Comparison of ENCODE assay signal across 30 cellular contexts in genomic region chr2:120802161-120802560, GRCh38.
DNase-seq lines count a peak whose midpoint lies in the region; ATAC-seq, FAIRE-seq and TF ChIP-seq lines count a peak whose summit lies in the region.
"Had no signal": no experiment of that assay in that cellular context is flagged by ENCODE, and none has a peak within 500 bp of the region (broad histone marks: within the 10 kb centered on the region; RNA-seq: fewer than 3 reads in every experiment).

No MANE protein-coding gene starts in this region.

- no peaks in the 10 kb centered on the region for H3K9me3 ChIP-seq in aorta (ENCODE audit: control insufficient read depth, low read length)
- H3K9me3 ChIP-seq in CD8-positive, alpha-beta memory T cell (ENCODE audit: low read length): no peaks in the 10 kb centered on the region
- H3K9me3 ChIP-seq: BLaER1 treated with 17β-estradiol and CSF1 and Interleukin-3, amounts not matched to agents 10 nM and 100 nM; MG63; neutrophil; SJSA1; thyroid gland had no signal

- no peak overlapping the region for H3K4me3 Mint-ChIP-seq in nephron
- H3K4me3 Mint-ChIP-seq in CD8-positive, alpha-beta memory T cell: no peak overlapping the region
- H3K4me3 Mint-ChIP-seq: activated B cell treated with CpG ODN at 0.5 μM for 24 hours; activated CD8-positive, alpha-beta T cell treated with anti-CD3 and anti-CD28 coated beads, Interleukin-2, amount 10 ng/mL, durations not matched to agents 7 days and 5 days; activated naive CD4-positive, alpha-beta T cell treated with anti-CD3 and anti-CD28 coated beads, Interleukin-2, amount 10 ng/mL, durations not matched to agents 7 days and 5 days; activated T-cell treated with anti-CD3 and anti-CD28 coated beads, Interleukin-2, amount 50 U/mL, for 4 hours had no signal

- no peak overlapping the region for H3K18ac ChIP-seq in mesendoderm (ENCODE audit: low read length)

- H3K27me3 Mint-ChIP-seq in nephron (ENCODE audit: low read depth): peaks cover 46% of the 10 kb centered on the region
- peaks cover 0 to 5% of the 10 kb centered on the region in 2 donors for H3K27me3 Mint-ChIP-seq in CD8-positive, alpha-beta memory T cell
- H3K27me3 Mint-ChIP-seq: activated B cell treated with CpG ODN at 0.5 μM for 24 hours had no signal

- H2AK5ac ChIP-seq in mesendoderm (ENCODE audit: low read length): no peak overlapping the region

- H3K9ac ChIP-seq in mesendoderm (ENCODE audit: low read length): no peak overlapping the region
- H3K9ac ChIP-seq: BLaER1 treated with 17β-estradiol and CSF1 and Interleukin-3, amounts not matched to agents 10 nM and 100 nM had no signal

- H3K27ac ChIP-seq in aorta (ENCODE audit: low read depth in 1 of 2, low read length in 2 of 2) (no peak overlapping the region), mesendoderm (ENCODE audit: low read depth, low read length) (no peak overlapping the region)
- no peak overlapping the region for H3K27ac ChIP-seq in CD8-positive, alpha-beta memory T cell (ENCODE audit: low read depth, low read length)
- H3K27ac ChIP-seq: 22Rv1; BLaER1 treated with 17β-estradiol and CSF1 and Interleukin-3, amounts not matched to agents 10 nM and 100 nM; brain microvascular endothelial cell; neutrophil; SJSA1; thyroid gland had no signal

- no peak overlapping the region for H2BK120ac ChIP-seq in mesendoderm (ENCODE audit: low read depth, low read length)

- whole genome bisulfite sequencing in aorta, 2 donors: 5 to 14% methylated on average over 5 of the region's 5 CpGs
- no CpG with 5 or more reads among the region's 5 CpGs for WGBS in mesendoderm (ENCODE audit: extremely low coverage, insufficient coverage, low lambda C conversion rate)

- H3K36me3 ChIP-seq in aorta (ENCODE audit: control insufficient read depth in 1 of 2, insufficient read depth in 2 of 2, low read length in 1 of 2) (no peaks in the 10 kb centered on the region), mesendoderm (ENCODE audit: control insufficient read depth, insufficient read depth, low read length) (no peaks in the 10 kb centered on the region)
- H3K36me3 ChIP-seq in CD8-positive, alpha-beta memory T cell (ENCODE audit: insufficient read depth, low read length): no peaks in the 10 kb centered on the region
- H3K36me3 ChIP-seq: BLaER1 treated with 17β-estradiol and CSF1 and Interleukin-3, amounts not matched to agents 10 nM and 100 nM; brain microvascular endothelial cell; MG63; neutrophil; thyroid gland had no signal

- no peak overlapping the region for H2BK5ac ChIP-seq in mesendoderm (ENCODE audit: low read length)

- H3K4me1 ChIP-seq in aorta (ENCODE audit: control insufficient read depth in 1 of 2, insufficient read depth in 2 of 2, low read length in 2 of 2) (peaks cover 0 to 4% of the 10 kb centered on the region in 2 donors), mesendoderm (ENCODE audit: control insufficient read depth, low read depth, low read length) (no peaks in the 10 kb centered on the region)
- H3K4me1 ChIP-seq in CD8-positive, alpha-beta memory T cell (ENCODE audit: insufficient read depth, low read length): no peaks in the 10 kb centered on the region

- no peaks in the 10 kb centered on the region for H3K79me1 ChIP-seq in mesendoderm (ENCODE audit: low read length)

- intact Hi-C loops in Right ventricle myocardium inferior (cut with DNase I) (no loop called here), cardiac septum (cut with DNase I) (no loop called here), aorta (cut with DNase I) (no loop called here)

- no peak overlapping the region for H4K8ac ChIP-seq in mesendoderm (ENCODE audit: low read depth, low read length)

- no peak for ATAC-seq in Right ventricle myocardium inferior
- peak; percentile 76 for ATAC-seq in aorta (ENCODE audit: low FRiP score)
- ATAC-seq: activated CD8-positive, alpha-beta T cell treated with anti-CD3 and anti-CD28 coated beads, Interleukin-2, amount 10 ng/mL, durations not matched to agents 7 days and 5 days; activated T-cell treated with anti-CD3 and anti-CD28 coated beads, Interleukin-2, amount 50 U/mL, for 4 hours had no signal

- FAIRE-seq in endometrium (lab: Jason Lieb, UNC): peak; percentile 92
- FAIRE-seq: endothelial cell of umbilical vein, frontal cortex had no signal

- H3K27ac Mint-ChIP-seq in nephron: peak overlapping the region; percentile 36 to 67 (median 56)
- no peak overlapping the region for H3K27ac Mint-ChIP-seq in CD8-positive, alpha-beta memory T cell
- H3K27ac Mint-ChIP-seq: activated B cell treated with CpG ODN at 0.5 μM for 24 hours; activated CD8-positive, alpha-beta T cell treated with anti-CD3 and anti-CD28 coated beads, Interleukin-2, amount 10 ng/mL, durations not matched to agents 7 days and 5 days; activated naive CD4-positive, alpha-beta T cell treated with anti-CD3 and anti-CD28 coated beads, Interleukin-2, amount 10 ng/mL, durations not matched to agents 7 days and 5 days had no signal

- H3K23ac ChIP-seq in mesendoderm (ENCODE audit: low read length): no peak overlapping the region

- no peaks in the 10 kb centered on the region for H3K27me3 ChIP-seq in aorta (ENCODE audit: control insufficient read depth in 1 of 2, insufficient read depth in 2 of 2, low read length in 1 of 2)
- H3K27me3 ChIP-seq in mesendoderm (ENCODE audit: insufficient read depth, low read length, poor library complexity): no peaks in the 10 kb centered on the region
- no peaks in the 10 kb centered on the region for H3K27me3 ChIP-seq in CD8-positive, alpha-beta memory T cell (ENCODE audit: insufficient read depth, low read length, poor library complexity, severe bottlenecking)
- H3K27me3 ChIP-seq: BLaER1 treated with 17β-estradiol and CSF1 and Interleukin-3, amounts not matched to agents 10 nM and 100 nM; brain microvascular endothelial cell; MG63; neutrophil; SJSA1 had no signal

- no peak overlapping the region for H3K4me2 ChIP-seq in mesendoderm (ENCODE audit: low read length)

- H3K36me3 Mint-ChIP-seq in nephron (ENCODE audit: low read depth): peaks cover 7% of the 10 kb centered on the region
- no peaks in the 10 kb centered on the region for H3K36me3 Mint-ChIP-seq in CD8-positive, alpha-beta memory T cell
- H3K36me3 Mint-ChIP-seq: activated naive CD4-positive, alpha-beta T cell treated with anti-CD3 and anti-CD28 coated beads, Interleukin-2, amount 10 ng/mL, durations not matched to agents 7 days and 5 days had no signal

- no peak overlapping the region for H4K5ac ChIP-seq in mesendoderm (ENCODE audit: low read length)

- no peak for TF ChIP-seq CTCF in nephron (IDR thresholded peaks at IDR 0.05; ENCODE audit: unreplicated experiment in 3 of 3)

- H3K4ac ChIP-seq in mesendoderm (ENCODE audit: low read depth, low read length): no peak overlapping the region

- DNase-seq in Right ventricle myocardium inferior (ENCODE audit: missing footprints) (peak; percentile 40), cardiac septum (ENCODE audit: low spot score) (no peak), aorta (peak in 1 of 2 donors; percentile 72), mesendoderm (no peak), C1 segment of cervical spinal cord (lab: John Stamatoyannopoulos, UW) (no peak)
- DNase-seq in CD8-positive, alpha-beta memory T cell: no peak
- DNase-seq: activated B cell treated with CpG ODN at 0.5 μM for 24 hours; activated CD8-positive, alpha-beta T cell treated with anti-CD3 and anti-CD28 coated beads, Interleukin-2, amount 10 ng/mL, durations not matched to agents 7 days and 5 days; activated naive CD4-positive, alpha-beta T cell treated with anti-CD3 and anti-CD28 coated beads, Interleukin-2, amount 10 ng/mL, durations not matched to agents 7 days and 5 days; activated T-cell treated with anti-CD3 and anti-CD28 coated beads, Interleukin-2, amount 50 U/mL, for 4 hours; brain microvascular endothelial cell; cortex of kidney; HCEC 1CT; kidney glomerular epithelial cell; MG63; NCI-H1436 treated with DMSO at 0.1 percent for 48 hours; NCI-H2171 treated with DMSO at 0.1 percent for 48 hours; NCI-H774; OCI-M1; stimulated activated CD4-positive, alpha-beta T cell treated with anti-CD3 and anti-CD28 coated beads, Interleukin-15, amount 100 ng/mL, for 24 hours; T-helper 2 cell; thyroid gland had no signal

- H2BK15ac ChIP-seq in mesendoderm (replicated peaks; ENCODE audit: low read depth): no peak overlapping the region

- H3K4me1 Mint-ChIP-seq in nephron: peaks cover 74% of the 10 kb centered on the region
- no peaks in the 10 kb centered on the region for H3K4me1 Mint-ChIP-seq in CD8-positive, alpha-beta memory T cell
- H3K4me1 Mint-ChIP-seq: activated B cell treated with CpG ODN at 0.5 μM for 24 hours; activated naive CD4-positive, alpha-beta T cell treated with anti-CD3 and anti-CD28 coated beads, Interleukin-2, amount 10 ng/mL, durations not matched to agents 7 days and 5 days had no signal

- CTCF ChIA-PET in CD8-positive, alpha-beta memory T cell (lab: Charles Lee): no interaction called here

- no peak overlapping the region for H3K56ac ChIP-seq in mesendoderm (ENCODE audit: low read length)

- H3K4me3 ChIP-seq in aorta (ENCODE audit: low read length in 2 of 2): no peak overlapping the region
- H3K4me3 ChIP-seq in mesendoderm (ENCODE audit: low read length): no peak overlapping the region
- H3K4me3 ChIP-seq in CD8-positive, alpha-beta memory T cell (ENCODE audit: low read length): no peak overlapping the region
- H3K4me3 ChIP-seq: BLaER1 treated with 17β-estradiol and CSF1 and Interleukin-3, amounts not matched to agents 10 nM and 100 nM; MG63; SJSA1; thyroid gland had no signal

- POLR2A ChIA-PET in CD8-positive, alpha-beta memory T cell (lab: Charles Lee): no interaction called here

- H3K79me2 ChIP-seq in mesendoderm (ENCODE audit: control insufficient read depth, insufficient read depth, low read length): no peaks in the 10 kb centered on the region

- no peaks in the 10 kb centered on the region for H3K9me3 Mint-ChIP-seq in nephron
- H3K9me3 Mint-ChIP-seq in CD8-positive, alpha-beta memory T cell: no peaks in the 10 kb centered on the region
- H3K9me3 Mint-ChIP-seq: activated B cell treated with CpG ODN at 0.5 μM for 24 hours; activated naive CD4-positive, alpha-beta T cell treated with anti-CD3 and anti-CD28 coated beads, Interleukin-2, amount 10 ng/mL, durations not matched to agents 7 days and 5 days; activated T-cell treated with anti-CD3 and anti-CD28 coated beads, Interleukin-2, amount 50 U/mL, for 4 hours had no signal

Comparison
In these comparisons a context has a peak if more than half of its experiments do, and no peak if none do; other contexts are left out.
1. H3K27ac Mint-ChIP-seq: peak in nephron (3 of 3); none in CD8-positive, alpha-beta memory T cell (0 of 8).